In genomic region chr16:89320717-89321501, GRCh38 we compare ENCODE assay signal across 1 cellular context.
TF ChIP-seq lines count a peak whose summit lies in the region.

No MANE protein-coding gene starts in this region.

TF ChIP-seq in K562, 482 proteins besides CTCF, POLR2A, EP300 and RAD21 (continued from another document):
- TF ChIP-seq, protein P1, sequence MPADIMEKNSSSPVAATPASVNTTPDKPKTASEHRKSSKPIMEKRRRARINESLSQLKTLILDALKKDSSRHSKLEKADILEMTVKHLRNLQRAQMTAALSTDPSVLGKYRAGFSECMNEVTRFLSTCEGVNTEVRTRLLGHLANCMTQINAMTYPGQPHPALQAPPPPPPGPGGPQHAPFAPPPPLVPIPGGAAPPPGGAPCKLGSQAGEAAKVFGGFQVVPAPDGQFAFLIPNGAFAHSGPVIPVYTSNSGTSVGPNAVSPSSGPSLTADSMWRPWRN (IDR thresholded peaks at IDR 0.05; ENCODE audit: low read depth) = no peak
- no peak for TF ChIP-seq ZNF143 (CRISPR knock-in tag; IDR thresholded peaks at IDR 0.05)
- peak; percentile 18; the same call in 1 of the 2 replicates for TF ChIP-seq PHF21A (IDR thresholded peaks at IDR 0.05; ENCODE audit: borderline replicate concordance, low read depth)
- TF ChIP-seq CHD1 (IDR thresholded peaks at IDR 0.05; ENCODE audit: low read length) = no peak
- TF ChIP-seq POLR3A (IDR thresholded peaks at IDR 0.05; ENCODE audit: borderline replicate concordance, extremely low read depth, insufficient read depth, insufficient read length) = no peak
- TF ChIP-seq, protein P2, sequence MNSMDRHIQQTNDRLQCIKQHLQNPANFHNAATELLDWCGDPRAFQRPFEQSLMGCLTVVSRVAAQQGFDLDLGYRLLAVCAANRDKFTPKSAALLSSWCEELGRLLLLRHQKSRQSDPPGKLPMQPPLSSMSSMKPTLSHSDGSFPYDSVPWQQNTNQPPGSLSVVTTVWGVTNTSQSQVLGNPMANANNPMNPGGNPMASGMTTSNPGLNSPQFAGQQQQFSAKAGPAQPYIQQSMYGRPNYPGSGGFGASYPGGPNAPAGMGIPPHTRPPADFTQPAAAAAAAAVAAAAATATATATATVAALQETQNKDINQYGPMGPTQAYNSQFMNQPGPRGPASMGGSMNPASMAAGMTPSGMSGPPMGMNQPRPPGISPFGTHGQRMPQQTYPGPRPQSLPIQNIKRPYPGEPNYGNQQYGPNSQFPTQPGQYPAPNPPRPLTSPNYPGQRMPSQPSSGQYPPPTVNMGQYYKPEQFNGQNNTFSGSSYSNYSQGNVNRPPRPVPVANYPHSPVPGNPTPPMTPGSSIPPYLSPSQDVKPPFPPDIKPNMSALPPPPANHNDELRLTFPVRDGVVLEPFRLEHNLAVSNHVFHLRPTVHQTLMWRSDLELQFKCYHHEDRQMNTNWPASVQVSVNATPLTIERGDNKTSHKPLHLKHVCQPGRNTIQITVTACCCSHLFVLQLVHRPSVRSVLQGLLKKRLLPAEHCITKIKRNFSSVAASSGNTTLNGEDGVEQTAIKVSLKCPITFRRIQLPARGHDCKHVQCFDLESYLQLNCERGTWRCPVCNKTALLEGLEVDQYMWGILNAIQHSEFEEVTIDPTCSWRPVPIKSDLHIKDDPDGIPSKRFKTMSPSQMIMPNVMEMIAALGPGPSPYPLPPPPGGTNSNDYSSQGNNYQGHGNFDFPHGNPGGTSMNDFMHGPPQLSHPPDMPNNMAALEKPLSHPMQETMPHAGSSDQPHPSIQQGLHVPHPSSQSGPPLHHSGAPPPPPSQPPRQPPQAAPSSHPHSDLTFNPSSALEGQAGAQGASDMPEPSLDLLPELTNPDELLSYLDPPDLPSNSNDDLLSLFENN (IDR thresholded peaks at IDR 0.05; ENCODE audit: low read depth in 2 of 2, low read length in 2 of 2) = no peak
- TF ChIP-seq RBM22 (IDR thresholded peaks at IDR 0.05; ENCODE audit: low read depth, low read length, poor library complexity, severe bottlenecking) = peak; percentile 69
- TF ChIP-seq STAT5A (IDR thresholded peaks at IDR 0.05; ENCODE audit: borderline replicate concordance, low read length) = no peak
- no peak for TF ChIP-seq FOXK1 (CRISPR knock-in tag; IDR thresholded peaks at IDR 0.05; ENCODE audit: borderline replicate concordance)
- no peak for TF ChIP-seq MBD2 (IDR thresholded peaks at IDR 0.05; ENCODE audit: borderline replicate concordance, low read depth)
- no peak for TF ChIP-seq TRIM24 (IDR thresholded peaks at IDR 0.05)
- TF ChIP-seq, protein P3, sequence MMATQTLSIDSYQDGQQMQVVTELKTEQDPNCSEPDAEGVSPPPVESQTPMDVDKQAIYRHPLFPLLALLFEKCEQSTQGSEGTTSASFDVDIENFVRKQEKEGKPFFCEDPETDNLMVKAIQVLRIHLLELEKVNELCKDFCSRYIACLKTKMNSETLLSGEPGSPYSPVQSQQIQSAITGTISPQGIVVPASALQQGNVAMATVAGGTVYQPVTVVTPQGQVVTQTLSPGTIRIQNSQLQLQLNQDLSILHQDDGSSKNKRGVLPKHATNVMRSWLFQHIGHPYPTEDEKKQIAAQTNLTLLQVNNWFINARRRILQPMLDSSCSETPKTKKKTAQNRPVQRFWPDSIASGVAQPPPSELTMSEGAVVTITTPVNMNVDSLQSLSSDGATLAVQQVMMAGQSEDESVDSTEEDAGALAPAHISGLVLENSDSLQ (IDR thresholded peaks at IDR 0.05) = 0 out of 2 replicates have a peak, but pooled peaks have one; percentile 4
- peak; percentile 27 for TF ChIP-seq MEIS2 (IDR thresholded peaks at IDR 0.05; ENCODE audit: partially characterized antibody)
- peak; percentile 38; the same call in 1 of the 2 replicates for TF ChIP-seq TFAP4 (CRISPR knock-in tag; IDR thresholded peaks at IDR 0.05; ENCODE audit: borderline replicate concordance)
- no peak for TF ChIP-seq CCAR2 (IDR thresholded peaks at IDR 0.05; ENCODE audit: low read depth, low read length)
- no peak for TF ChIP-seq BRCA1 (IDR thresholded peaks at IDR 0.05)
- no peak for TF ChIP-seq BRCA1 (CRISPR knock-in tag; IDR thresholded peaks at IDR 0.05)
- 0 out of 2 replicates have a peak, but pooled peaks have one; percentile 37 for TF ChIP-seq POLR2AphosphoS2 (IDR thresholded peaks at IDR 0.05; ENCODE audit: low read length)
- no peak for TF ChIP-seq U2AF2 (optimal IDR thresholded peaks at IDR 0.05; ENCODE audit: low read depth, low read length)
- no peak for TF ChIP-seq FOXK2 (conservative IDR thresholded peaks at IDR 0.05 in 1 of 2, IDR thresholded peaks at IDR 0.05 in 1 of 2; ENCODE audit: low read depth in 2 of 2)
- peak; percentile 66 for TF ChIP-seq POLR2G (IDR thresholded peaks at IDR 0.05; ENCODE audit: low read depth, low read length)
- TF ChIP-seq, protein P4, sequence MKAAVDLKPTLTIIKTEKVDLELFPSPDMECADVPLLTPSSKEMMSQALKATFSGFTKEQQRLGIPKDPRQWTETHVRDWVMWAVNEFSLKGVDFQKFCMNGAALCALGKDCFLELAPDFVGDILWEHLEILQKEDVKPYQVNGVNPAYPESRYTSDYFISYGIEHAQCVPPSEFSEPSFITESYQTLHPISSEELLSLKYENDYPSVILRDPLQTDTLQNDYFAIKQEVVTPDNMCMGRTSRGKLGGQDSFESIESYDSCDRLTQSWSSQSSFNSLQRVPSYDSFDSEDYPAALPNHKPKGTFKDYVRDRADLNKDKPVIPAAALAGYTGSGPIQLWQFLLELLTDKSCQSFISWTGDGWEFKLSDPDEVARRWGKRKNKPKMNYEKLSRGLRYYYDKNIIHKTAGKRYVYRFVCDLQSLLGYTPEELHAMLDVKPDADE (conservative IDR thresholded peaks at IDR 0.05; ENCODE audit: control insufficient read depth, low read depth, low read length) = peak; percentile 0; the same call in 1 of the 2 replicates
- TF ChIP-seq STAT5B (CRISPR knock-in tag; IDR thresholded peaks at IDR 0.05) = no peak
- no peak for TF ChIP-seq ZNF263 (CRISPR knock-in tag; IDR thresholded peaks at IDR 0.05; ENCODE audit: borderline replicate concordance)
- TF ChIP-seq, protein P5, sequence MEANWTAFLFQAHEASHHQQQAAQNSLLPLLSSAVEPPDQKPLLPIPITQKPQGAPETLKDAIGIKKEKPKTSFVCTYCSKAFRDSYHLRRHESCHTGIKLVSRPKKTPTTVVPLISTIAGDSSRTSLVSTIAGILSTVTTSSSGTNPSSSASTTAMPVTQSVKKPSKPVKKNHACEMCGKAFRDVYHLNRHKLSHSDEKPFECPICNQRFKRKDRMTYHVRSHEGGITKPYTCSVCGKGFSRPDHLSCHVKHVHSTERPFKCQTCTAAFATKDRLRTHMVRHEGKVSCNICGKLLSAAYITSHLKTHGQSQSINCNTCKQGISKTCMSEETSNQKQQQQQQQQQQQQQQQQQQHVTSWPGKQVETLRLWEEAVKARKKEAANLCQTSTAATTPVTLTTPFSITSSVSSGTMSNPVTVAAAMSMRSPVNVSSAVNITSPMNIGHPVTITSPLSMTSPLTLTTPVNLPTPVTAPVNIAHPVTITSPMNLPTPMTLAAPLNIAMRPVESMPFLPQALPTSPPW (CRISPR knock-in tag; IDR thresholded peaks at IDR 0.05) = peak; percentile 32; the same call in 1 of the 2 replicates
- no peak for TF ChIP-seq SUPT5H (IDR thresholded peaks at IDR 0.05)
- TF ChIP-seq, protein P6, sequence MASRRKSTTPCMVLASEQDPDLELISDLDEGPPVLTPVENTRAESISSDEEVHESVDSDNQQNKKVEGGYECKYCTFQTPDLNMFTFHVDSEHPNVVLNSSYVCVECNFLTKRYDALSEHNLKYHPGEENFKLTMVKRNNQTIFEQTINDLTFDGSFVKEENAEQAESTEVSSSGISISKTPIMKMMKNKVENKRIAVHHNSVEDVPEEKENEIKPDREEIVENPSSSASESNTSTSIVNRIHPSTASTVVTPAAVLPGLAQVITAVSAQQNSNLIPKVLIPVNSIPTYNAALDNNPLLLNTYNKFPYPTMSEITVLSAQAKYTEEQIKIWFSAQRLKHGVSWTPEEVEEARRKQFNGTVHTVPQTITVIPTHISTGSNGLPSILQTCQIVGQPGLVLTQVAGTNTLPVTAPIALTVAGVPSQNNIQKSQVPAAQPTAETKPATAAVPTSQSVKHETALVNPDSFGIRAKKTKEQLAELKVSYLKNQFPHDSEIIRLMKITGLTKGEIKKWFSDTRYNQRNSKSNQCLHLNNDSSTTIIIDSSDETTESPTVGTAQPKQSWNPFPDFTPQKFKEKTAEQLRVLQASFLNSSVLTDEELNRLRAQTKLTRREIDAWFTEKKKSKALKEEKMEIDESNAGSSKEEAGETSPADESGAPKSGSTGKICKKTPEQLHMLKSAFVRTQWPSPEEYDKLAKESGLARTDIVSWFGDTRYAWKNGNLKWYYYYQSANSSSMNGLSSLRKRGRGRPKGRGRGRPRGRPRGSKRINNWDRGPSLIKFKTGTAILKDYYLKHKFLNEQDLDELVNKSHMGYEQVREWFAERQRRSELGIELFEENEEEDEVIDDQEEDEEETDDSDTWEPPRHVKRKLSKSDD (conservative IDR thresholded peaks at IDR 0.05; ENCODE audit: low read length) = no peak
- TF ChIP-seq CTBP1 (IDR thresholded peaks at IDR 0.05; ENCODE audit: borderline replicate concordance) = 0 out of 2 replicates have a peak, but pooled peaks have one; percentile 14
- TF ChIP-seq ZBTB7A (IDR thresholded peaks at IDR 0.05; ENCODE audit: borderline replicate concordance, control insufficient read depth, low read depth, low read length) = peak; percentile 33; the same call in 1 of the 2 replicates
